In the genomic region with DNA sequence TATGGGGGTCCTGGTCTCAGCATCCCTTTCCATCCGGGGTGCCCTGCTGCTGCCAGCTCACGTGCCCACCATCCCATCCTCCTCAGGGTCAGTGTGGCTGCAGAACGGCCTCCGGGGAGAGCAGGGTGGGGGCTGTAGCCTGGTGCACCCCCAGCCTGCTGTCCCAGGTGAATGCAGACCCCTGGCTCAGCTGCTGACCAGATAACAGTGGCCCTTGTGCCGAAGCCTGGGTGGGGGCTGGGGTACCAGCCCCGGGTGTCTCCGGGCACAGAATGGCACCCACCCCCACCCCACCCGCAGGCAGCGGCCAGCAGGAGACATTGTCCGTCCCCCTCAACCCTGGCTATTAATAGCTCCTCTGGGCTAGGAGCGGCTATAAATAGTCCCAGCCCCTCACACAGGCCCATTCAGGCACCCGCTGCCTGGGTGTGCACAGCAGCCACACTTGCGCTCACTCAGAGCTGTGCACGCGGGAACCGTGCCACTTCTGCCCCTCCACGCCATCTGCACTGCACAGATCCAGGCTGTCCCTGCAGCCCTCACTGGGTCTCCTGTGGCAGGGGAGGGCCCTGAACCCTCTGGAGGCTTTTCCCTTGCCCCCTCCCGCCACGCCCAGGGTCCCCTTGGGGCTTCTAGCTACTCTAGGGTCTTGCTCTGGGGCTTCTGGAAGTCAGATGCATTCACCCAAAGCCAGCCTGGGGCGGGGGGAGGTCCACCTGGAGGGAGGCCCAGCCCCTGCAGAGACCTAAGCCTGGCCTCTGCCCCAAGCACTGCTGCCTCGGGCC, we compare ENCODE assay signal across 9 cellular contexts. TPM values are rescaled to one million over a fixed set of nuclear protein-coding genes. Genes with fewer than 3 reads are reported as not detected.
A peak's percentile ranks its signal among the peaks of the same experiment; 100 is the strongest.
DNase-seq lines count a peak whose midpoint lies in the region; ATAC-seq lines count a peak whose summit lies in the region.
"Had no signal": no experiment of that assay in that cellular context is flagged by ENCODE, and none has a peak within 500 bp of the region (broad histone marks: within the 10 kb centered on the region; RNA-seq: fewer than 3 reads in every experiment).

No MANE protein-coding gene starts in this region.

- peaks cover 26 to 57% of the 10 kb centered on the region in 2 donors for H3K4me1 Mint-ChIP-seq in stimulated activated naive B cell treated with anti-CD40 and anti-IgM and Interleukin-4, amounts not matched to agents 10 μg/mL and 1 μg/mL and 100 μg/mL, for 72 hours

- no peak for ATAC-seq in left lobe of liver
- no peak for ATAC-seq in stimulated activated naive B cell treated with anti-CD40 and anti-IgM and Interleukin-4, amounts not matched to agents 10 μg/mL and 1 μg/mL and 100 μg/mL, for 72 hours (replicated peaks)

- DNase-seq in NCI-H1417 (lab: John Stamatoyannopoulos, UW) (peak in 2 of 3 experiments; percentile 29 to 60), NCI-H1417 treated with DMSO at 0.1 percent for 48 hours (lab: John Stamatoyannopoulos, UW) (no peak), amygdala (lab: John Stamatoyannopoulos, UW) (peak in 50 of 56 donors; percentile 24 to 89 (median 68)), left lobe of liver (ENCODE audit: low spot score) (peak; percentile 49), epidermal melanocyte (ENCODE audit: insufficient read length, low spot score) (no peak), NCI-H2081 treated with DMSO at 0.1 percent for 48 hours (lab: John Stamatoyannopoulos, UW) (no peak), NCI-H2029 (lab: John Stamatoyannopoulos, UW) (no peak)
- no peak for DNase-seq in stimulated activated naive B cell treated with anti-CD40 and anti-IgM and Interleukin-4, amounts not matched to agents 10 μg/mL and 1 μg/mL and 100 μg/mL, for 72 hours
- DNase-seq: NCI-H446 treated with DMSO at 0.1 percent for 48 hours had no signal

- H3K27ac Mint-ChIP-seq in stimulated activated naive B cell treated with anti-CD40 and anti-IgM and Interleukin-4, amounts not matched to agents 10 μg/mL and 1 μg/mL and 100 μg/mL, for 72 hours, result peak overlapping the region; percentile 96

- peak overlapping the region; percentile 76 to 78 for H3K4me3 Mint-ChIP-seq in stimulated activated naive B cell treated with anti-CD40 and anti-IgM and Interleukin-4, amounts not matched to agents 10 μg/mL and 1 μg/mL and 100 μg/mL, for 72 hours

- no peaks in the 10 kb centered on the region for H3K27me3 Mint-ChIP-seq in stimulated activated naive B cell treated with anti-CD40 and anti-IgM and Interleukin-4, amounts not matched to agents 10 μg/mL and 1 μg/mL and 100 μg/mL, for 72 hours

- no peaks in the 10 kb centered on the region for H3K9me3 Mint-ChIP-seq in stimulated activated naive B cell treated with anti-CD40 and anti-IgM and Interleukin-4, amounts not matched to agents 10 μg/mL and 1 μg/mL and 100 μg/mL, for 72 hours

- H3K36me3 Mint-ChIP-seq in stimulated activated naive B cell treated with anti-CD40 and anti-IgM and Interleukin-4, amounts not matched to agents 10 μg/mL and 1 μg/mL and 100 μg/mL, for 72 hours, result peaks cover 5 to 17% of the 10 kb centered on the region in 2 donors

RNA-seq across cellular contexts. Expression of gene CRELD2, which starts 18.7 kb away (rescaled TPM):
- 65.1 TPM for total RNA-seq in left lobe of liver

RNA-seq across cellular contexts. Expression of gene ALG12, which starts 18.9 kb away (rescaled TPM):
- total RNA-seq in left lobe of liver, result 19.1 TPM

RNA-seq across cellular contexts. Expression of gene PIM3, which starts 23.4 kb away (rescaled TPM):
- total RNA-seq in left lobe of liver, result 36.8 TPM

Comparison
In these comparisons a context has a peak if more than half of its experiments do, and no peak if none do; other contexts are left out.
1. DNase-seq: peak in NCI-H1417 (2 of 3), amygdala (50 of 56) and left lobe of liver (single experiment); none in NCI-H1417 treated with DMSO at 0.1 percent for 48 hours (single experiment), stimulated activated naive B cell treated with anti-CD40 and anti-IgM and Interleukin-4, amounts not matched to agents 10 μg/mL and 1 μg/mL and 100 μg/mL, for 72 hours (single experiment), epidermal melanocyte (single experiment), NCI-H2081 treated with DMSO at 0.1 percent for 48 hours (single experiment) and NCI-H2029 (single experiment).